ENCODE assay signal across 8 cellular contexts in genomic region chr5:42756630-42757601, GRCh38. TPM values are rescaled to one million over a fixed set of nuclear protein-coding genes. Genes with fewer than 3 reads are reported as not detected.
DNase-seq lines count a peak whose midpoint lies in the region; ATAC-seq and FAIRE-seq lines count a peak whose summit lies in the region.

TSS of gene CCDC152 (plus strand) at chr5:42756818. CDS start at chr5:42759122, 2,304 bp downstream.

- H3K4me1 Mint-ChIP-seq in activated naive CD8-positive, alpha-beta T cell treated with anti-CD3 and anti-CD28 coated beads, Interleukin-2, amount 10 ng/mL, durations not matched to agents 7 days and 5 days: peaks cover 3% of the 10 kb centered on the region

- POLR2A ChIA-PET in activated naive CD8-positive, alpha-beta T cell treated with anti-CD3 and anti-CD28 coated beads, Interleukin-2, amount 10 ng/mL, durations not matched to agents 7 days and 5 days (lab: Charles Lee): no interaction called here

- FAIRE-seq in RCC 7860 (lab: Jason Lieb, UNC): no peak
- no peak for FAIRE-seq in small intestine (lab: Jason Lieb, UNC)

- H3K4me3 Mint-ChIP-seq in activated naive CD8-positive, alpha-beta T cell treated with anti-CD3 and anti-CD28 coated beads, Interleukin-2, amount 10 ng/mL, durations not matched to agents 7 days and 5 days: peak within 1 kb of the TSS; percentile 87

- H3K9me3 Mint-ChIP-seq in activated naive CD8-positive, alpha-beta T cell treated with anti-CD3 and anti-CD28 coated beads, Interleukin-2, amount 10 ng/mL, durations not matched to agents 7 days and 5 days: no peaks in the 10 kb centered on the region

- H3K27ac Mint-ChIP-seq in activated naive CD8-positive, alpha-beta T cell treated with anti-CD3 and anti-CD28 coated beads, Interleukin-2, amount 10 ng/mL, durations not matched to agents 7 days and 5 days: peak within 1 kb of the TSS; percentile 68

- 26 to 33% (median 27%) methylated on average over 35 of the region's 35 CpGs for WGBS in small intestine, 3 donors

- H3K27me3 ChIP-seq in small intestine (ENCODE audit: control insufficient read depth in 2 of 2, insufficient read depth in 2 of 2, low read length in 2 of 2): peaks cover 0 to 2% of the 10 kb centered on the region in 2 donors

- peaks cover 7% of the 10 kb centered on the region for H3K27me3 Mint-ChIP-seq in activated naive CD8-positive, alpha-beta T cell treated with anti-CD3 and anti-CD28 coated beads, Interleukin-2, amount 10 ng/mL, durations not matched to agents 7 days and 5 days

- H3K27ac ChIP-seq in small intestine (ENCODE audit: low read depth in 1 of 2, low read length in 1 of 2): no peak within 1 kb of the TSS

- no peaks in the 10 kb centered on the region for H3K36me3 Mint-ChIP-seq in activated naive CD8-positive, alpha-beta T cell treated with anti-CD3 and anti-CD28 coated beads, Interleukin-2, amount 10 ng/mL, durations not matched to agents 7 days and 5 days

- ATAC-seq in HG02678 (IDR thresholded peaks at IDR 0.05; ENCODE audit: unreplicated experiment): peak; percentile 86
- peak; percentile 98 for ATAC-seq in activated naive CD8-positive, alpha-beta T cell treated with anti-CD3 and anti-CD28 coated beads, Interleukin-2, amount 10 ng/mL, durations not matched to agents 7 days and 5 days (ENCODE audit: low read depth)

- H3K4me3 ChIP-seq in GM08714 (ENCODE audit: low read length) (peak within 1 kb of the TSS; percentile 59; the same call in 1 of the 2 replicates), iPS-18c (ENCODE audit: insufficient read depth, low read depth, low read length) (peak within 1 kb of the TSS; percentile 53), small intestine (ENCODE audit: low read depth in 1 of 2, low read length in 2 of 2) (no peak within 1 kb of the TSS)

- H3K36me3 ChIP-seq in small intestine (ENCODE audit: control insufficient read depth in 2 of 2, insufficient read depth in 2 of 2, low read length in 2 of 2): no peaks in the 10 kb centered on the region

- no peaks in the 10 kb centered on the region for H3K4me1 ChIP-seq in small intestine (ENCODE audit: control insufficient read depth in 2 of 2, insufficient read depth in 1 of 2, low read depth in 1 of 2, low read length in 1 of 2)

- H3K9me3 ChIP-seq in iPS-18c (ENCODE audit: control insufficient read depth, insufficient read depth, low read length): no peaks in the 10 kb centered on the region
- H3K9me3 ChIP-seq in small intestine (ENCODE audit: control insufficient read depth, low read depth): no peaks in the 10 kb centered on the region

- peak; percentile 73 for DNase-seq in RCC 7860 (ENCODE audit: low spot score)
- DNase-seq in activated naive CD8-positive, alpha-beta T cell treated with anti-CD3 and anti-CD28 coated beads, Interleukin-2, amount 10 ng/mL, durations not matched to agents 7 days and 5 days: peak; percentile 67
- DNase-seq in stimulated activated CD4-positive, alpha-beta T cell treated with anti-CD3 and anti-CD28 coated beads, Interleukin-2, amount 100 ng/mL, for 48 hours: peak; percentile 42 to 59
- DNase-seq in midbrain (lab: John Stamatoyannopoulos, UW): no peak
- DNase-seq in small intestine: no peak

RNA-seq across cellular contexts. Expression of gene CCDC152, which starts in this region (rescaled TPM):
- 10 to 100 TPM in 1 of 2 experiments, 1 to 10 TPM in 1; 8.9 to 10.3 TPM for total RNA-seq in activated naive CD8-positive, alpha-beta T cell treated with anti-CD3 and anti-CD28 coated beads, Interleukin-2, amount 10 ng/mL, durations not matched to agents 7 days and 5 days
- 1 to 10 TPM; 1.6 to 4.1 (median 3.8) TPM for polyA plus RNA-seq in small intestine

Comparison
In these comparisons a context has a peak if more than half of its experiments do, and no peak if none do; other contexts are left out.
1. H3K4me3 ChIP-seq: peak in GM08714 (single experiment) and iPS-18c (single experiment); none in small intestine (0 of 2).
2. DNase-seq: peak in RCC 7860 (single experiment), activated naive CD8-positive, alpha-beta T cell treated with anti-CD3 and anti-CD28 coated beads, Interleukin-2, amount 10 ng/mL, durations not matched to agents 7 days and 5 days (single experiment) and stimulated activated CD4-positive, alpha-beta T cell treated with anti-CD3 and anti-CD28 coated beads, Interleukin-2, amount 100 ng/mL, for 48 hours (2 of 2); none in midbrain (single experiment) and small intestine (single experiment).